7 cellular contexts compared by ENCODE assay signal in the genomic region with DNA sequence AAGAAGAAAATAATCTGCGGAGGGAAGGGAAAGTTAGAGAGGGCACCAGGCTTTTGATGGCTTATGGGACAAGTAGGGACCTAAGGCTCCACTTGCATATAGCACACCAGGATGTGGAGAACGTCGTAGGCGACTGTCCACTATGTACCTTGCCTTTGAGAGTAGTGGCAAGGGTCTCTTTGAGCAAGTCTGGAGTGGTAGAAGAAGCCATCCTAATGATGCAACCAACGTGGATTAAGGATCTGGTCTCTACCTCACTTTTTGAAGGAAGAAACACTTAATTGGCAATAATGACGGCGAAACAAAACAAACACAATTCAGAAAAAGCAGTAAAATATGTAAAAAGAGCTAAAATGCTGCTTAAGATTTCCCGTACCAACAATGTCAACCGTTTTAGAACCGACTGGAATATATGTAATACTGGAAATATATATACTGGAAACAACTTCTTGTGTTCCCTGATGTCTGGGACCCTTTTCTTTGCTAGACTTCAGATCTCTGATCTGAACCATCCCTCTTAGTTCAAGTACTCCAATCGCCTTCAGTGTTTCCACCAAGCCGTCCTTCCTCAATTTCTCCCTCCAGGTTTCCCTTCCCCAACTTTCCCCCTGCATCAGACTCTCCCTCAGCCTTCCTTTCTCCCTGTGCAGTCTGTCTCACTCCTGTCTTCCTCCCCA. TPM values are rescaled to one million over a fixed set of nuclear protein-coding genes. Genes with fewer than 3 reads are reported as not detected.
DNase-seq lines count a peak whose midpoint lies in the region; ATAC-seq lines count a peak whose summit lies in the region.

No MANE protein-coding gene starts in this region.

- H3K4me3 Mint-ChIP-seq in activated CD4-positive, alpha-beta memory T cell treated with anti-CD3 and anti-CD28 coated beads, Interleukin-2, amount 10 ng/mL, durations not matched to agents 7 days and 5 days: peak overlapping the region; percentile 94
- peak overlapping the region; percentile 87 for H3K4me3 Mint-ChIP-seq in stimulated activated memory B cell treated with anti-CD40 and anti-IgM and Interleukin-4, amounts not matched to agents 10 μg/mL and 1 μg/mL and 100 μg/mL, for 72 hours

- peaks cover 28% of the 10 kb centered on the region for H3K36me3 Mint-ChIP-seq in activated CD4-positive, alpha-beta memory T cell treated with anti-CD3 and anti-CD28 coated beads, Interleukin-2, amount 10 ng/mL, durations not matched to agents 7 days and 5 days (ENCODE audit: low read depth)
- peaks cover 11% of the 10 kb centered on the region for H3K36me3 Mint-ChIP-seq in stimulated activated memory B cell treated with anti-CD40 and anti-IgM and Interleukin-4, amounts not matched to agents 10 μg/mL and 1 μg/mL and 100 μg/mL, for 72 hours

- peaks cover 30% of the 10 kb centered on the region for H3K4me1 Mint-ChIP-seq in activated CD4-positive, alpha-beta memory T cell treated with anti-CD3 and anti-CD28 coated beads, Interleukin-2, amount 10 ng/mL, durations not matched to agents 7 days and 5 days
- peaks cover 34% of the 10 kb centered on the region for H3K4me1 Mint-ChIP-seq in stimulated activated memory B cell treated with anti-CD40 and anti-IgM and Interleukin-4, amounts not matched to agents 10 μg/mL and 1 μg/mL and 100 μg/mL, for 72 hours

- DNase-seq in activated CD4-positive, alpha-beta memory T cell treated with anti-CD3 and anti-CD28 coated beads, Interleukin-2, amount 10 ng/mL, durations not matched to agents 7 days and 5 days: no peak
- DNase-seq in iPS DF 4.7 (ENCODE audit: extremely low read depth, low spot score) (peak; percentile 14), cerebellar nuclear complex (lab: John Stamatoyannopoulos, UW) (no peak), pons (ENCODE audit: low spot score) (no peak)

- POLR2A ChIA-PET in activated CD4-positive, alpha-beta memory T cell treated with anti-CD3 and anti-CD28 coated beads, Interleukin-2, amount 10 ng/mL, durations not matched to agents 7 days and 5 days (lab: Charles Lee): interaction anchor here (0.6 to 5.2 kb wide), 46 partner anchors 8 to 716 kb away, joined by 3 to 34 read pairs (median 4); a partner anchor contains a TSS

- ATAC-seq in HG03097 (IDR thresholded peaks at IDR 0.05; ENCODE audit: low FRiP score, unreplicated experiment) (peak; percentile 1), GM21723 (IDR thresholded peaks at IDR 0.05; ENCODE audit: unreplicated experiment) (no peak)
- ATAC-seq in stimulated activated memory B cell treated with anti-CD40 and anti-IgM and Interleukin-4, amounts not matched to agents 10 μg/mL and 1 μg/mL and 100 μg/mL, for 72 hours: no peak

- no peaks in the 10 kb centered on the region for H3K9me3 Mint-ChIP-seq in activated CD4-positive, alpha-beta memory T cell treated with anti-CD3 and anti-CD28 coated beads, Interleukin-2, amount 10 ng/mL, durations not matched to agents 7 days and 5 days
- no peaks in the 10 kb centered on the region for H3K9me3 Mint-ChIP-seq in stimulated activated memory B cell treated with anti-CD40 and anti-IgM and Interleukin-4, amounts not matched to agents 10 μg/mL and 1 μg/mL and 100 μg/mL, for 72 hours

- peak overlapping the region; percentile 94 for H3K27ac Mint-ChIP-seq in activated CD4-positive, alpha-beta memory T cell treated with anti-CD3 and anti-CD28 coated beads, Interleukin-2, amount 10 ng/mL, durations not matched to agents 7 days and 5 days
- peak overlapping the region; percentile 84 for H3K27ac Mint-ChIP-seq in stimulated activated memory B cell treated with anti-CD40 and anti-IgM and Interleukin-4, amounts not matched to agents 10 μg/mL and 1 μg/mL and 100 μg/mL, for 72 hours

- CTCF ChIA-PET in activated CD4-positive, alpha-beta memory T cell treated with anti-CD3 and anti-CD28 coated beads, Interleukin-2, amount 10 ng/mL, durations not matched to agents 7 days and 5 days (lab: Charles Lee): interaction anchor here (0.6 to 2.5 kb wide), 8 partner anchors 9 to 236 kb away, joined by 3 to 18 read pairs (median 4); a partner anchor contains a TSS

- no peaks in the 10 kb centered on the region for H3K27me3 Mint-ChIP-seq in activated CD4-positive, alpha-beta memory T cell treated with anti-CD3 and anti-CD28 coated beads, Interleukin-2, amount 10 ng/mL, durations not matched to agents 7 days and 5 days
- no peaks in the 10 kb centered on the region for H3K27me3 Mint-ChIP-seq in stimulated activated memory B cell treated with anti-CD40 and anti-IgM and Interleukin-4, amounts not matched to agents 10 μg/mL and 1 μg/mL and 100 μg/mL, for 72 hours

RNA-seq across cellular contexts. Expression of a gene that starts 0.8 kb away (rescaled TPM):
- 100 to 1,000 TPM; 168 to 169 TPM for total RNA-seq in activated CD4-positive, alpha-beta memory T cell treated with anti-CD3 and anti-CD28 coated beads, Interleukin-2, amount 10 ng/mL, durations not matched to agents 7 days and 5 days

RNA-seq across cellular contexts. Expression of a gene that starts 59.9 kb away (rescaled TPM):
- total RNA-seq in activated CD4-positive, alpha-beta memory T cell treated with anti-CD3 and anti-CD28 coated beads, Interleukin-2, amount 10 ng/mL, durations not matched to agents 7 days and 5 days: 10 to 100 TPM; 24.5 to 28.0 TPM
